ENCODE assay signal across 32 cellular contexts in the genomic region with DNA sequence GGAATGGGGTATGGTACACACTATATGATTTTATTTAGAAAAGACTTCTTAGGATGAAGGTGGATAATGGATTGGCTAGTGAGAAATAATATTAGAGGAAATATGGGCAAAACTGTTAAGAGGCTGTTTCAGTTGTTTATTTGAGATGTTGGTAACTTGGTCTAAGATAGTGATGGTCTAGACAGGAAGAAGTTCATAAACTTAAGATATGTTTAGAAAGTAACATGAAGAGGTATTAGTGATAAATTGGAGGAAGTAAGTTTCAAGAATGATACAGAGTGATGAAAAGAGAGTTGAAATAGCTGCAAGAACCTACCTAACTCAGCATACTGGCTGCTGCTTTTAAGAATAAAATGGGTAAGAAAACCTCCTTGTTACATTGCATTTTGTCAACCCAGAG. TPM values are rescaled to one million over a fixed set of nuclear protein-coding genes. Genes with fewer than 3 reads are reported as not detected.
DNase-seq lines count a peak whose midpoint lies in the region; ATAC-seq, FAIRE-seq and TF ChIP-seq lines count a peak whose summit lies in the region.
"Had no signal": no experiment of that assay in that cellular context is flagged by ENCODE, and none has a peak within 500 bp of the region (broad histone marks: within the 10 kb centered on the region; RNA-seq: fewer than 3 reads in every experiment).

No MANE protein-coding gene starts in this region.

- peak overlapping the region; percentile 9 for H3K27ac ChIP-seq in naive thymus-derived CD4-positive, alpha-beta T cell (ENCODE audit: low read depth, low read length)
- H3K27ac ChIP-seq: epithelial cell of prostate, hepatocyte, sigmoid colon had no signal

- peaks cover 29% of the 10 kb centered on the region for H3K36me3 Mint-ChIP-seq in T-helper 2 cell treated with Interferon-gamma antibody and Interleukin-4, amounts not matched to agents 5 μg/mL and 100 μg/mL, for 36 hours (ENCODE audit: low read depth)
- peaks cover 9% of the 10 kb centered on the region for H3K36me3 Mint-ChIP-seq in activated CD4-positive, alpha-beta memory T cell treated with anti-CD3 and anti-CD28 coated beads for 36 hours
- H3K36me3 Mint-ChIP-seq in naive thymus-derived CD4-positive, alpha-beta T cell, result peaks cover 0 to 35% (median 9%) of the 10 kb centered on the region in 5 donors

- ATAC-seq in naive thymus-derived CD4-positive, alpha-beta T cell, result no peak
- ATAC-seq: activated CD4-positive, CD25-positive, alpha-beta regulatory T cell treated with anti-CD3 and anti-CD28 coated beads, Interleukin-2, amount 50 U/mL, for 24 hours had no signal

- peaks cover 10% of the 10 kb centered on the region for H3K9me3 Mint-ChIP-seq in T-helper 2 cell treated with Interferon-gamma antibody and Interleukin-4, amounts not matched to agents 5 μg/mL and 100 μg/mL, for 36 hours
- no peaks in the 10 kb centered on the region for H3K9me3 Mint-ChIP-seq in activated CD4-positive, alpha-beta memory T cell treated with anti-CD3 and anti-CD28 coated beads for 36 hours
- H3K9me3 Mint-ChIP-seq in naive thymus-derived CD4-positive, alpha-beta T cell, result peaks cover 0 to 34% (median 7%) of the 10 kb centered on the region in 11 donors
- H3K9me3 Mint-ChIP-seq: nephron progenitor cell had no signal

- peak; percentile 23 for FAIRE-seq in GM12891 (lab: Jason Lieb, UNC)
- FAIRE-seq: bronchial epithelial cell, G401.6, H54, keratinocyte had no signal

- H3K27me3 Mint-ChIP-seq in T-helper 2 cell treated with Interferon-gamma antibody and Interleukin-4, amounts not matched to agents 5 μg/mL and 100 μg/mL, for 36 hours (ENCODE audit: low read depth), result no peaks in the 10 kb centered on the region
- no peaks in the 10 kb centered on the region for H3K27me3 Mint-ChIP-seq in activated CD4-positive, alpha-beta memory T cell treated with anti-CD3 and anti-CD28 coated beads for 36 hours
- no peaks in the 10 kb centered on the region for H3K27me3 Mint-ChIP-seq in naive thymus-derived CD4-positive, alpha-beta T cell

- H3K9me3 ChIP-seq in naive thymus-derived CD4-positive, alpha-beta T cell (ENCODE audit: control insufficient read depth in 2 of 3, low read length in 3 of 3), result no peaks in the 10 kb centered on the region
- H3K9me3 ChIP-seq: BE2C, sigmoid colon had no signal

- no peak for DNase-seq in T-helper 2 cell treated with Interferon-gamma antibody and Interleukin-4, amounts not matched to agents 5 μg/mL and 100 μg/mL, for 36 hours (ENCODE audit: low spot score)
- DNase-seq in T-helper 2 cell, result no peak
- DNase-seq in GM12891 (ENCODE audit: insufficient read length, low spot score), result no peak
- no peak for DNase-seq in activated CD4-positive, alpha-beta memory T cell treated with anti-CD3 and anti-CD28 coated beads for 36 hours
- no peak for DNase-seq in naive thymus-derived CD4-positive, alpha-beta T cell
- DNase-seq in SIG-M5 treated with dmso at 0.1 percent for 504 hours (lab: John Stamatoyannopoulos, UW; ENCODE audit: unreplicated experiment), result no peak
- no peak for DNase-seq in NCI-H345 treated with DMSO at 0.1 percent for 48 hours (lab: John Stamatoyannopoulos, UW; ENCODE audit: unreplicated experiment)
- no peak for DNase-seq in mucosa of gallbladder (ENCODE audit: low spot score)
- DNase-seq: 8988T; activated CD8-positive, alpha-beta memory T cell treated with anti-CD3 and anti-CD28 coated beads, Interleukin-2, amount 50 U/mL, for 48 hours; BE2C; dermis blood vessel endothelial cell; DMS 273 treated with DMSO at 0.1 percent for 48 hours; foreskin fibroblast; mammary epithelial cell; MG63; NCI-H146; NCI-H2171 treated with DMSO at 0.1 percent for 48 hours; nephron progenitor cell; OCI-M1; posterior cingulate gyrus; SHP77; sigmoid colon; stimulated activated naive CD4-positive, alpha-beta T cell treated with Interleukin-2 at 50 U/mL for 16 hours; trophoblast cell had no signal

- no peaks in the 10 kb centered on the region for H3K27me3 ChIP-seq in naive thymus-derived CD4-positive, alpha-beta T cell (ENCODE audit: control insufficient read depth in 2 of 2, insufficient read depth in 2 of 2, low read length in 2 of 2)
- H3K27me3 ChIP-seq: BE2C, hepatocyte, MG63, sigmoid colon had no signal

- peaks cover 76% of the 10 kb centered on the region for H3K4me1 Mint-ChIP-seq in T-helper 2 cell treated with Interferon-gamma antibody and Interleukin-4, amounts not matched to agents 5 μg/mL and 100 μg/mL, for 36 hours (ENCODE audit: low read depth)
- H3K4me1 Mint-ChIP-seq in activated CD4-positive, alpha-beta memory T cell treated with anti-CD3 and anti-CD28 coated beads for 36 hours (ENCODE audit: low read depth), result peaks cover 93% of the 10 kb centered on the region
- peaks cover 65 to 98% (median 91%) of the 10 kb centered on the region in 7 donors for H3K4me1 Mint-ChIP-seq in naive thymus-derived CD4-positive, alpha-beta T cell
- H3K4me1 Mint-ChIP-seq: nephron progenitor cell had no signal

- POLR2A ChIA-PET in activated CD4-positive, alpha-beta memory T cell treated with anti-CD3 and anti-CD28 coated beads for 36 hours (lab: Charles Lee), result no interaction called here
- POLR2A ChIA-PET in naive thymus-derived CD4-positive, alpha-beta T cell (lab: Charles Lee), result interaction anchor here (0.6 to 12.2 kb wide), 6 partner anchors 7 to 53 kb away, joined by 3 to 332 read pairs (median 6); a partner anchor contains a TSS

- H3K4me1 ChIP-seq in naive thymus-derived CD4-positive, alpha-beta T cell (ENCODE audit: control insufficient read depth in 2 of 2, insufficient read depth in 2 of 2, low read length in 2 of 2), result peaks cover 82 to 89% of the 10 kb centered on the region in 2 donors
- H3K4me1 ChIP-seq: BE2C had no signal

- no peaks in the 10 kb centered on the region for H3K36me3 ChIP-seq in naive thymus-derived CD4-positive, alpha-beta T cell (ENCODE audit: control insufficient read depth in 2 of 3, insufficient read depth in 3 of 3, low read length in 3 of 3)
- H3K36me3 ChIP-seq: BE2C, MG63, sigmoid colon had no signal

- no peak overlapping the region for H3K4me3 ChIP-seq in naive thymus-derived CD4-positive, alpha-beta T cell (ENCODE audit: low read length)
- H3K4me3 ChIP-seq: hepatocyte, MG63, sigmoid colon had no signal

- intact Hi-C loops in activated CD4-positive, alpha-beta memory T cell treated with anti-CD3 and anti-CD28 coated beads for 36 hours (cut with micrococcal nuclease), result no loop called here
- intact Hi-C loops in naive thymus-derived CD4-positive, alpha-beta T cell (cut with micrococcal nuclease), result loop anchor here (1.0 to 10.0 kb wide), 3 partner anchors 8 to 455 kb away; no protein-coding TSS in a partner anchor

- no peak overlapping the region for H3K27ac Mint-ChIP-seq in T-helper 2 cell treated with Interferon-gamma antibody and Interleukin-4, amounts not matched to agents 5 μg/mL and 100 μg/mL, for 36 hours
- H3K27ac Mint-ChIP-seq in activated CD4-positive, alpha-beta memory T cell treated with anti-CD3 and anti-CD28 coated beads for 36 hours, result peak overlapping the region; percentile 78
- H3K27ac Mint-ChIP-seq in naive thymus-derived CD4-positive, alpha-beta T cell, result peak overlapping the region; percentile 5 to 97 (median 93)
- H3K27ac Mint-ChIP-seq: nephron progenitor cell had no signal

- peak overlapping the region; percentile 1 for H3K4me3 Mint-ChIP-seq in T-helper 2 cell treated with Interferon-gamma antibody and Interleukin-4, amounts not matched to agents 5 μg/mL and 100 μg/mL, for 36 hours
- H3K4me3 Mint-ChIP-seq in activated CD4-positive, alpha-beta memory T cell treated with anti-CD3 and anti-CD28 coated beads for 36 hours, result peak overlapping the region; percentile 5
- peak overlapping the region in 9 of 10 donors; percentile 4 to 76 (median 32) for H3K4me3 Mint-ChIP-seq in naive thymus-derived CD4-positive, alpha-beta T cell
- H3K4me3 Mint-ChIP-seq: nephron progenitor cell had no signal

- TF ChIP-seq POLR2A in GM12891 (IDR thresholded peaks at IDR 0.05; ENCODE audit: low read depth, low read length), result no peak

- CTCF ChIA-PET in activated CD4-positive, alpha-beta memory T cell treated with anti-CD3 and anti-CD28 coated beads for 36 hours (lab: Charles Lee), result interaction anchor here (0.9 to 1.1 kb wide), 3 partner anchors 9 to 60 kb away, joined by 3 to 4 read pairs (median 3); a partner anchor contains a TSS
- CTCF ChIA-PET in naive thymus-derived CD4-positive, alpha-beta T cell (lab: Charles Lee), result no interaction called here

TF ChIP-seq in GM12891, 5 proteins besides CTCF, POLR2A, EP300 and RAD21:
- TF ChIP-seq SPI1 (IDR thresholded peaks at IDR 0.05; ENCODE audit: low read depth, low read length), result no peak
- TF ChIP-seq PAX5 (IDR thresholded peaks at IDR 0.05; ENCODE audit: insufficient read depth, low read length, severe bottlenecking), result no peak
- no peak for TF ChIP-seq POLR2AphosphoS5 (IDR thresholded peaks at IDR 0.05; ENCODE audit: low read depth, low read length)
- no peak for TF ChIP-seq POU2F2 (IDR thresholded peaks at IDR 0.05; ENCODE audit: low read depth, low read length)
- no peak for TF ChIP-seq TAF1 (IDR thresholded peaks at IDR 0.05; ENCODE audit: low read depth, low read length)

RNA-seq across cellular contexts. Expression of a gene that starts 9.2 kb away (rescaled TPM):
- polyA plus RNA-seq in GM12891 (2012; ENCODE audit: low read depth, missing spikeins), result 55.1 TPM
- total RNA-seq in activated CD4-positive, alpha-beta memory T cell treated with anti-CD3 and anti-CD28 coated beads for 36 hours, result 100 to 1,000 TPM; 495 to 503 TPM
- 1,000 to 10,000 TPM in 3 of 5 experiments, 100 to 1,000 TPM in 2; 739 to 1,121 (median 1,015) TPM for total RNA-seq in naive thymus-derived CD4-positive, alpha-beta T cell
- polyA plus RNA-seq in naive thymus-derived CD4-positive, alpha-beta T cell, result 1,000 to 10,000 TPM; 1,177 to 1,286 TPM
- total RNA-seq in mucosa of gallbladder, result 29.8 TPM
- total RNA-seq: bronchial epithelial cell, dermis blood vessel endothelial cell had no signal
- polyA plus RNA-seq: hepatocyte, keratinocyte, mammary epithelial cell had no signal

Comparison
In these comparisons a context has a peak if more than half of its experiments do, and no peak if none do; other contexts are left out.
1. RNA of a gene that starts 9.2 kb away (total RNA-seq): 739 to 1,121 TPM in naive thymus-derived CD4-positive, alpha-beta T cell and 495 to 503 TPM in activated CD4-positive, alpha-beta memory T cell treated with anti-CD3 and anti-CD28 coated beads for 36 hours; 29.8 TPM in mucosa of gallbladder (single experiment); every median in the first group is over 10 times any median in the second.
2. Peak in every context shown above with its lines, with median percentiles within 50 percentile points of each other: H3K4me3 Mint-ChIP-seq.